Comparison of ENCODE assay signal across 30 cellular contexts in genomic region chr5:178787889-178788288, GRCh38.
"Had no signal": no experiment of that assay in that cellular context is flagged by ENCODE, and none has a peak within 500 bp of the region (broad histone marks: within the 10 kb centered on the region; RNA-seq: fewer than 3 reads in every experiment).

No MANE protein-coding gene starts in this region.

- H3K36me3 Mint-ChIP-seq: activated naive CD8-positive, alpha-beta T cell; natural killer cell treated with Interleukin-12 subunit alpha and Interleukin-12 subunit beta and Interleukin-15 and Interleukin-18, amount 100 ng/mL, for 72 hours; stimulated activated memory B cell treated with anti-CD40 and anti-IgM and Interleukin-4, amounts not matched to agents 10 μg/mL and 1 μg/mL and 100 μg/mL, for 72 hours had no signal

- H3K9me3 ChIP-seq: esophagus muscularis mucosa, mucosa of descending colon, neutrophil, stomach, thyroid gland had no signal

- H3K27ac ChIP-seq: cardiac muscle cell, coronary artery, dorsolateral prefrontal cortex, esophagus muscularis mucosa, neutrophil, thyroid gland, VCaP had no signal

- H3K27me3 Mint-ChIP-seq: activated naive CD8-positive, alpha-beta T cell; natural killer cell treated with Interleukin-12 subunit alpha and Interleukin-12 subunit beta and Interleukin-15 and Interleukin-18, amount 100 ng/mL, for 72 hours; stimulated activated memory B cell treated with anti-CD40 and anti-IgM and Interleukin-4, amounts not matched to agents 10 μg/mL and 1 μg/mL and 100 μg/mL, for 72 hours had no signal

- H3K4me3 ChIP-seq: cardiac muscle cell, coronary artery, dorsolateral prefrontal cortex, esophagus muscularis mucosa, mucosa of descending colon, stomach, thyroid gland had no signal

- H3K4me3 Mint-ChIP-seq: activated naive CD8-positive, alpha-beta T cell; natural killer cell treated with Interleukin-12 subunit alpha and Interleukin-12 subunit beta and Interleukin-15 and Interleukin-18, amount 100 ng/mL, for 72 hours; stimulated activated memory B cell treated with anti-CD40 and anti-IgM and Interleukin-4, amounts not matched to agents 10 μg/mL and 1 μg/mL and 100 μg/mL, for 72 hours; T-helper 2 cell treated with Interferon-gamma antibody and Interleukin-4, amounts not matched to agents 5 μg/mL and 100 μg/mL, for 36 hours had no signal

- H3K27me3 ChIP-seq: cardiac muscle cell, stomach, thyroid gland had no signal

- H3K9me3 Mint-ChIP-seq: natural killer cell treated with Interleukin-12 subunit alpha and Interleukin-12 subunit beta and Interleukin-15 and Interleukin-18, amount 100 ng/mL, for 72 hours had no signal

- DNase-seq: activated CD4-positive, alpha-beta T cell treated with anti-CD3 and anti-CD28 coated beads for 48 hours; activated CD4-positive, alpha-beta T cell treated with anti-CD3 and anti-CD28 coated beads, Interleukin-2, amount 50 U/mL, for 48 hours; activated CD8-positive, alpha-beta memory T cell treated with anti-CD3 and anti-CD28 coated beads for 24 hours; activated effector memory CD4-positive, alpha-beta T cell treated with Interleukin-2 at 50 U/mL for 16 hours; activated naive CD4-positive, alpha-beta T cell treated with Interleukin-2 at 50 U/mL for 16 hours; anterior cingulate cortex; cerebellar nuclear complex; effector memory CD4-positive, alpha-beta T cell; left cardiac atrium; left ventricle myocardium superior; mucosa of descending colon; small intestine; stimulated activated CD4-positive, alpha-beta T cell treated with anti-CD3 and anti-CD28 coated beads, Interleukin-1b, Interleukin-23, amount 100 ng/mL, for 48 hours; stimulated activated CD4-positive, alpha-beta T cell treated with anti-CD3 and anti-CD28 coated beads, Interleukin-4, amount 100 ng/mL, for 4 hours; stimulated activated CD8-positive, alpha-beta memory T cell treated with anti-CD3 and anti-CD28 coated beads, Interleukin-4, amount 100 ng/mL, for 48 hours; T-helper 1 cell; thyroid gland had no signal

- H3K4me1 ChIP-seq: esophagus muscularis mucosa, thyroid gland had no signal

- H3K4me1 Mint-ChIP-seq: stimulated activated memory B cell treated with anti-CD40 and anti-IgM and Interleukin-4, amounts not matched to agents 10 μg/mL and 1 μg/mL and 100 μg/mL, for 72 hours had no signal

- ATAC-seq: activated CD4-positive, CD25-positive, alpha-beta regulatory T cell treated with anti-CD3 and anti-CD28 coated beads, Interleukin-2, amount 50 U/mL, for 24 hours; left ventricle myocardium superior; mucosa of descending colon; natural killer cell treated with Interleukin-12 subunit alpha and Interleukin-12 subunit beta and Interleukin-15 and Interleukin-18, amount 100 ng/mL, for 72 hours; sciatic nerve; stimulated activated memory B cell treated with anti-CD40 and anti-IgM and Interleukin-4, amounts not matched to agents 10 μg/mL and 1 μg/mL and 100 μg/mL, for 72 hours had no signal

- H3K27ac Mint-ChIP-seq: activated naive CD8-positive, alpha-beta T cell; natural killer cell treated with Interleukin-12 subunit alpha and Interleukin-12 subunit beta and Interleukin-15 and Interleukin-18, amount 100 ng/mL, for 72 hours; stimulated activated memory B cell treated with anti-CD40 and anti-IgM and Interleukin-4, amounts not matched to agents 10 μg/mL and 1 μg/mL and 100 μg/mL, for 72 hours; T-helper 2 cell treated with Interferon-gamma antibody and Interleukin-4, amounts not matched to agents 5 μg/mL and 100 μg/mL, for 36 hours had no signal

- H3K36me3 ChIP-seq: cardiac muscle cell, esophagus muscularis mucosa, neutrophil, stomach, thyroid gland had no signal
